25 cellular contexts compared by ENCODE assay signal in genomic region chr7:44272456-44272855, GRCh38. TPM values are rescaled to one million over a fixed set of nuclear protein-coding genes. Genes with fewer than 3 reads are reported as not detected.
"Had no signal": no experiment of that assay in that cellular context is flagged by ENCODE, and none has a peak within 500 bp of the region (broad histone marks: within the 10 kb centered on the region; RNA-seq: fewer than 3 reads in every experiment).

No MANE protein-coding gene starts in this region.

- H3K9me3 ChIP-seq: body of pancreas, left ventricle myocardium inferior, neutrophil, ovary, prostate gland, spleen, thoracic aorta, vagina had no signal

- H3K27me3 ChIP-seq: body of pancreas, cardiac muscle cell, ovary, vagina had no signal

- H3K4me3 ChIP-seq: body of pancreas, cardiac muscle cell, hepatocyte, left ventricle myocardium inferior, ovary, prostate gland, spleen, thoracic aorta, vagina had no signal

- DNase-seq: activated CD4-positive, alpha-beta T cell treated with anti-CD3 and anti-CD28 coated beads, Interleukin-2, amount 10 ng/mL, durations not matched to agents 7 days and 5 days; activated CD8-positive, alpha-beta T cell treated with anti-CD3 and anti-CD28 coated beads, Interleukin-2, amount 10 ng/mL, durations not matched to agents 7 days and 5 days; activated gamma-delta T cell; activated naive CD4-positive, alpha-beta T cell treated with anti-CD3 and anti-CD28 coated beads, Interleukin-2, amount 50 U/mL, for 16 hours; activated naive CD8-positive, alpha-beta T cell treated with anti-CD3 and anti-CD28 coated beads, Interleukin-2, amount 50 U/mL, for 24 hours; body of pancreas; effector memory CD4-positive, alpha-beta T cell; foreskin melanocyte; immature natural killer cell; kidney glomerular epithelial cell; left ventricle myocardium inferior; midbrain; ovary; spleen; stimulated activated CD4-positive, alpha-beta T cell treated with anti-CD3 and anti-CD28 coated beads, Interleukin-4, amount 100 ng/mL, for 1 hour; stimulated activated naive CD4-positive, alpha-beta T cell treated with Interleukin-2 at 50 U/mL for 16 hours had no signal

- H3K4me1 ChIP-seq: body of pancreas, prostate gland, spleen, vagina had no signal

- H3K36me3 ChIP-seq: cardiac muscle cell, left ventricle myocardium inferior, neutrophil, ovary, prostate gland, spleen, thoracic aorta, vagina had no signal

- H3K27ac ChIP-seq: body of pancreas, cardiac muscle cell, hepatocyte, neutrophil, ovary, prostate gland, spleen, thoracic aorta, vagina, VCaP had no signal

- ATAC-seq: activated CD4-positive, CD25-positive, alpha-beta regulatory T cell treated with anti-CD3 and anti-CD28 coated beads, Interleukin-2, amount 50 U/mL, for 24 hours; activated CD8-positive, alpha-beta T cell treated with anti-CD3 and anti-CD28 coated beads, Interleukin-2, amount 10 ng/mL, durations not matched to agents 7 days and 5 days; activated naive CD8-positive, alpha-beta T cell treated with anti-CD3 and anti-CD28 coated beads, Interleukin-2, amount 50 U/mL, for 24 hours; body of pancreas; natural killer cell treated with Interleukin-12 subunit alpha and Interleukin-12 subunit beta and Interleukin-15 and Interleukin-18, amount 100 ng/mL, for 72 hours had no signal

RNA-seq across cellular contexts. Expression of gene CAMK2B, which starts 52.9 kb away (rescaled TPM):
- total RNA-seq: activated CD4-positive, alpha-beta T cell treated with anti-CD3 and anti-CD28 coated beads, Interleukin-2, amount 10 ng/mL, durations not matched to agents 7 days and 5 days; activated CD8-positive, alpha-beta T cell treated with anti-CD3 and anti-CD28 coated beads, Interleukin-2, amount 10 ng/mL, durations not matched to agents 7 days and 5 days had no signal
